In the genomic region with DNA sequence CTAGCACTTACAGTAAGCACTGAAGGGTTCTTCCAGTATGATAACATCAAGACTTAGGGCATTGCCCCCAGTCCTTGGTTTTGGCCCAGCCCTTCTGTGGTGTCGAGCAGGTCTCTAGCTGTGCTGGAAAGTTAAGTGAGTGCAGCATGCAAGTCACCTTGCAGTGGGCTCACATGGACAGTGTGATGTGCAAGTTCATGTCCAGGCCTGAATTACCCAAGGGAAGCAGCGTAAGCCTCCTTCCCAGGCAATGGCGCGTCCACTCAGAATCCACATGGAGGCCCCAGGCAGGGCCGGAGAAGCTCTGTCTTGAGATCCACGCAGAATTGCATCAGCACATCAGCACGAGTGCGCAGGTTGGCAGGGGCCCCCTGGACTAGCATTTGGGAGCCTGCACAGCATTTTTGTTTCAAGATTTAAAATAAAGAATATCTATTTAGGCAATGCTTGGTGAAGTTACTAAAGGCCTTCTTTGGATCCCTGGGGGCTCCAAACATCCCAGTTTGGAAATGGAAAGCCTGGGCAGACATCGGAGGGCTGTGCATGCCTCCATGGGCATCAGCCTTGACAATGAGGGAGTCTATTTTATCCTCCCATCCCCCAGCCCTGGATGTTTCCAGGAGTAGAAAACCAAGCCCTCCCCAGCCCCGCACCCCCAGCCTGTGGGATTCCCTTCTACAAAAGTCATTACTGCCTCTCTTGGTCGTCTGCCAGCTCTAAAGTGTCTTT, we compare ENCODE assay signal across 2 cellular contexts.
TF ChIP-seq lines count a peak whose summit lies in the region.

No MANE protein-coding gene starts in this region.

TF ChIP-seq in IMR-90, 13 proteins besides CTCF, POLR2A, EP300 and RAD21 (continued from another document):
- TF ChIP-seq MXI1 (IDR thresholded peaks at IDR 0.05; ENCODE audit: borderline replicate concordance, low read depth, low read length), result no peak
- no peak for TF ChIP-seq SMC3 (IDR thresholded peaks at IDR 0.05; ENCODE audit: low read depth, low read length)
- no peak for TF ChIP-seq RFX5 (IDR thresholded peaks at IDR 0.05; ENCODE audit: low read depth, low read length)
- TF ChIP-seq FOS (IDR thresholded peaks at IDR 0.05; ENCODE audit: low read depth, low read length), result no peak
- TF ChIP-seq, protein P1, sequence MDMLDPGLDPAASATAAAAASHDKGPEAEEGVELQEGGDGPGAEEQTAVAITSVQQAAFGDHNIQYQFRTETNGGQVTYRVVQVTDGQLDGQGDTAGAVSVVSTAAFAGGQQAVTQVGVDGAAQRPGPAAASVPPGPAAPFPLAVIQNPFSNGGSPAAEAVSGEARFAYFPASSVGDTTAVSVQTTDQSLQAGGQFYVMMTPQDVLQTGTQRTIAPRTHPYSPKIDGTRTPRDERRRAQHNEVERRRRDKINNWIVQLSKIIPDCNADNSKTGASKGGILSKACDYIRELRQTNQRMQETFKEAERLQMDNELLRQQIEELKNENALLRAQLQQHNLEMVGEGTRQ (IDR thresholded peaks at IDR 0.05; ENCODE audit: low read depth, low read length), result no peak
- no peak for TF ChIP-seq CEBPB (IDR thresholded peaks at IDR 0.05; ENCODE audit: low read depth, low read length)
- no peak for TF ChIP-seq CHD1 (IDR thresholded peaks at IDR 0.05; ENCODE audit: low read depth, low read length)
- no peak for TF ChIP-seq BHLHE40 (IDR thresholded peaks at IDR 0.05; ENCODE audit: low read depth, low read length)
- no peak for TF ChIP-seq NFE2L2 (IDR thresholded peaks at IDR 0.05; ENCODE audit: low read depth, low read length)
- no peak for TF ChIP-seq MAZ (IDR thresholded peaks at IDR 0.05; ENCODE audit: borderline replicate concordance, low read depth, low read length)
- TF ChIP-seq MAFK (IDR thresholded peaks at IDR 0.05; ENCODE audit: low read depth, low read length), result no peak

TF ChIP-seq in neural cell, 6 proteins besides CTCF, POLR2A, EP300 and RAD21 (continued from another document):
- TF ChIP-seq, protein P2, sequence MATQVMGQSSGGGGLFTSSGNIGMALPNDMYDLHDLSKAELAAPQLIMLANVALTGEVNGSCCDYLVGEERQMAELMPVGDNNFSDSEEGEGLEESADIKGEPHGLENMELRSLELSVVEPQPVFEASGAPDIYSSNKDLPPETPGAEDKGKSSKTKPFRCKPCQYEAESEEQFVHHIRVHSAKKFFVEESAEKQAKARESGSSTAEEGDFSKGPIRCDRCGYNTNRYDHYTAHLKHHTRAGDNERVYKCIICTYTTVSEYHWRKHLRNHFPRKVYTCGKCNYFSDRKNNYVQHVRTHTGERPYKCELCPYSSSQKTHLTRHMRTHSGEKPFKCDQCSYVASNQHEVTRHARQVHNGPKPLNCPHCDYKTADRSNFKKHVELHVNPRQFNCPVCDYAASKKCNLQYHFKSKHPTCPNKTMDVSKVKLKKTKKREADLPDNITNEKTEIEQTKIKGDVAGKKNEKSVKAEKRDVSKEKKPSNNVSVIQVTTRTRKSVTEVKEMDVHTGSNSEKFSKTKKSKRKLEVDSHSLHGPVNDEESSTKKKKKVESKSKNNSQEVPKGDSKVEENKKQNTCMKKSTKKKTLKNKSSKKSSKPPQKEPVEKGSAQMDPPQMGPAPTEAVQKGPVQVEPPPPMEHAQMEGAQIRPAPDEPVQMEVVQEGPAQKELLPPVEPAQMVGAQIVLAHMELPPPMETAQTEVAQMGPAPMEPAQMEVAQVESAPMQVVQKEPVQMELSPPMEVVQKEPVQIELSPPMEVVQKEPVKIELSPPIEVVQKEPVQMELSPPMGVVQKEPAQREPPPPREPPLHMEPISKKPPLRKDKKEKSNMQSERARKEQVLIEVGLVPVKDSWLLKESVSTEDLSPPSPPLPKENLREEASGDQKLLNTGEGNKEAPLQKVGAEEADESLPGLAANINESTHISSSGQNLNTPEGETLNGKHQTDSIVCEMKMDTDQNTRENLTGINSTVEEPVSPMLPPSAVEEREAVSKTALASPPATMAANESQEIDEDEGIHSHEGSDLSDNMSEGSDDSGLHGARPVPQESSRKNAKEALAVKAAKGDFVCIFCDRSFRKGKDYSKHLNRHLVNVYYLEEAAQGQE (IDR thresholded peaks at IDR 0.05; ENCODE audit: borderline replicate concordance), result no peak
